In the genomic region with DNA sequence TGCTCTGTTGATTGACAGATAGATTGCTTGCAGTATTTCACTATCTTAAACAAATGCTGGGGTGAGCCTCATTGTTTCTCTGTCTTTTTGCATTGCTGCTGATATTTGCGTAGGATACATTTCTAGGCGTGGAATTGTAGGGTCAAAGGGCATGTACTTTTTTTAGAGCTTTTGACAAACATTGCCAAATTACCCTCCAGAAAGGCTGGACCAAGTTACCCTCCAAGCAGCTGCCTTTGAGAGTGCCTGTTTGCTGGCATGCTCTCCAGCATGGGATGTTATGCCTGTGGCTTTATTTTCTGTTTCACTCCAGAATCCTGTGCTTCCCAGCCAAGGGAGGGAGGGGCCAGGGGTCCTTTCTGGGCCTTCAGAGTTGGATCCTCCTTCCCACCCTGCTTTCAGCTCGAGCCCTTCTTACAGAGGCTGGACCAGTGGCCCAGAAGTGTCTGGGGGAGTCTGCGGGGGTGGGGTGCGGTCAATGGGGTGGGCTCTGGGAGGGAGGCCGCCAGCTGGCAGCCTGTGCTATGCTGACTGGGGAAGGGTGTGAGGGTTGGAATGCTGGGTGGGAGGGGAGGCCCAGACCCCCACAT, we compare ENCODE assay signal across 18 cellular contexts.
DNase-seq lines count a peak whose midpoint lies in the region; ATAC-seq and TF ChIP-seq lines count a peak whose summit lies in the region.
"Had no signal": no experiment of that assay in that cellular context is flagged by ENCODE, and none has a peak within 500 bp of the region (broad histone marks: within the 10 kb centered on the region; RNA-seq: fewer than 3 reads in every experiment).

No MANE protein-coding gene starts in this region.

- no peaks in the 10 kb centered on the region for H3K9me3 ChIP-seq in left lung
- H3K9me3 ChIP-seq in transverse colon, result no peaks in the 10 kb centered on the region

- no peaks in the 10 kb centered on the region for H3K27me3 ChIP-seq in left lung
- no peaks in the 10 kb centered on the region for H3K27me3 ChIP-seq in transverse colon

- DNase-seq in HEK293T (ENCODE audit: extremely low spot score) (no peak), NCI-H69 (lab: John Stamatoyannopoulos, UW) (peak; percentile 27), left lung (no peak), sciatic nerve (ENCODE audit: low spot score) (no peak), MV-4-11 (lab: John Stamatoyannopoulos, UW) (no peak), DMS114 treated with DMSO at 0.1 percent for 48 hours (lab: John Stamatoyannopoulos, UW; ENCODE audit: unreplicated experiment) (no peak), transverse colon (no peak)
- DNase-seq: ACHN, AML-193, DMS153, EL, H7, NCI-H1417, NCI-H2029, NCI-H2171 treated with DMSO at 0.1 percent for 48 hours, NCI-H446 treated with DMSO at 0.1 percent for 48 hours, NCI-H82, PC-9 had no signal

- H3K4me1 ChIP-seq in left lung, result peaks cover 0 to 5% of the 10 kb centered on the region in 2 donors
- H3K4me1 ChIP-seq in transverse colon, result peaks cover 13 to 44% (median 26%) of the 10 kb centered on the region in 4 donors

- TF ChIP-seq CTCF in left lung (IDR thresholded peaks at IDR 0.05) (no peak), transverse colon (IDR thresholded peaks at IDR 0.05) (no peak)

- in situ Hi-C loops in transverse colon (cut with MboI; ENCODE audit: low pct_ligation_motif_present in 1 of 4, low pct_unique_long_range_greater_than_20kb in 1 of 4, low sequenced_read_pairs in 3 of 4), result no loop called here

- no peaks in the 10 kb centered on the region for H3K36me3 ChIP-seq in left lung
- H3K36me3 ChIP-seq in transverse colon, result no peaks in the 10 kb centered on the region

- H3K27ac ChIP-seq in left lung (no peak overlapping the region), transverse colon (no peak overlapping the region)
- H3K27ac ChIP-seq: PC-9 had no signal

- intact Hi-C loops in left lung (cut with DNase I), result no loop called here
- intact Hi-C loops in sciatic nerve (cut with DNase I), result no loop called here
- intact Hi-C loops in transverse colon (cut with DNase I; ENCODE audit: low total_unique reads), result no loop called here

- TF ChIP-seq EP300 in transverse colon (IDR thresholded peaks at IDR 0.05; ENCODE audit: low read depth), result no peak

- H3K4me3 ChIP-seq in left lung (no peak overlapping the region), transverse colon (no peak overlapping the region)
- H3K4me3 ChIP-seq: PC-9 had no signal

- CTCF ChIA-PET in HEK293T (lab: Yijun Ruan, JAX), result interaction anchor here (1.3 kb wide), 1 partner anchor 70 kb away, joined by 5 read pairs; no protein-coding TSS in a partner anchor

- 45 to 53% methylated on average over 2 to 6 of the region's 6 CpGs for WGBS in transverse colon (ENCODE audit: low coverage in 1 of 2), 2 donors

- TF ChIP-seq POLR2A in transverse colon (IDR thresholded peaks at IDR 0.05), result no peak

- ATAC-seq in left lung (peak; percentile 20), sciatic nerve (peak; percentile 45)

- POLR2A ChIA-PET in HEK293T (lab: Yijun Ruan, JAX), result no interaction called here

TF ChIP-seq in HEK293T, 16 proteins besides CTCF, POLR2A, EP300 and RAD21:
- TF ChIP-seq, protein P1, sequence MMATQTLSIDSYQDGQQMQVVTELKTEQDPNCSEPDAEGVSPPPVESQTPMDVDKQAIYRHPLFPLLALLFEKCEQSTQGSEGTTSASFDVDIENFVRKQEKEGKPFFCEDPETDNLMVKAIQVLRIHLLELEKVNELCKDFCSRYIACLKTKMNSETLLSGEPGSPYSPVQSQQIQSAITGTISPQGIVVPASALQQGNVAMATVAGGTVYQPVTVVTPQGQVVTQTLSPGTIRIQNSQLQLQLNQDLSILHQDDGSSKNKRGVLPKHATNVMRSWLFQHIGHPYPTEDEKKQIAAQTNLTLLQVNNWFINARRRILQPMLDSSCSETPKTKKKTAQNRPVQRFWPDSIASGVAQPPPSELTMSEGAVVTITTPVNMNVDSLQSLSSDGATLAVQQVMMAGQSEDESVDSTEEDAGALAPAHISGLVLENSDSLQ (IDR thresholded peaks at IDR 0.05), result peak; percentile 37; the same call in 1 of the 2 replicates
- no peak for TF ChIP-seq L3MBTL2 (conservative IDR thresholded peaks at IDR 0.05)
- TF ChIP-seq LEF1 (IDR thresholded peaks at IDR 0.05; ENCODE audit: borderline replicate concordance), result no peak
